1 cellular context compared by ENCODE assay signal in genomic region chr2:218395826-218396687, GRCh38.
TF ChIP-seq lines count a peak whose summit lies in the region.

No MANE protein-coding gene starts in this region.

TF ChIP-seq in K562, 482 proteins besides CTCF, POLR2A, EP300 and RAD21 (continued from another document and continues in another):
- TF ChIP-seq ZBTB11 (CRISPR knock-in tag; IDR thresholded peaks at IDR 0.05) (peak in 2 of 3 experiments; percentile 52 to 59; a peak in 3 of 6 replicates), SMARCA5 (IDR thresholded peaks at IDR 0.05) (peak; percentile 58; the same call in 1 of the 2 replicates), ZNF239 (CRISPR knock-in tag; IDR thresholded peaks at IDR 0.05) (no peak), STAT5A (IDR thresholded peaks at IDR 0.05; ENCODE audit: borderline replicate concordance, low read length) (no peak), NR4A1 (CRISPR knock-in tag; IDR thresholded peaks at IDR 0.05) (peak; percentile 22; the same call in 1 of the 2 replicates), NR4A1 (tag; IDR thresholded peaks at IDR 0.05) (no peak), TFAP4 (CRISPR knock-in tag; IDR thresholded peaks at IDR 0.05; ENCODE audit: borderline replicate concordance) (peak; percentile 79), HNRNPK (IDR thresholded peaks at IDR 0.05; ENCODE audit: low read depth, low read length, poor library complexity, severe bottlenecking) (no peak), RFX5 (IDR thresholded peaks at IDR 0.05; ENCODE audit: low read depth, low read length) (no peak), NCOA2 (IDR thresholded peaks at IDR 0.05; ENCODE audit: partially characterized antibody in 2 of 2) (peak in 1 of 2 experiments; percentile 99), CHD4 (IDR thresholded peaks at IDR 0.05; ENCODE audit: insufficient read depth, insufficient replicate concordance, low read depth, low read length, poor library complexity, severe bottlenecking) (no peak), ZBTB1 (CRISPR knock-in tag; IDR thresholded peaks at IDR 0.05; ENCODE audit: borderline replicate concordance, low read depth) (0 out of 2 replicates have a peak, but pooled peaks have one; percentile 41), RBM17 (IDR thresholded peaks at IDR 0.05; ENCODE audit: borderline replicate concordance, low read depth, low read length) (no peak), MIER1 (IDR thresholded peaks at IDR 0.05; ENCODE audit: low read depth) (peak; percentile 100), CC2D1A (IDR thresholded peaks at IDR 0.05) (0 out of 2 replicates have a peak, but pooled peaks have one; percentile 60), XRCC5 (IDR thresholded peaks at IDR 0.05; ENCODE audit: low read depth, low read length) (peak; percentile 82), SMAD4 (CRISPR knock-in tag; conservative IDR thresholded peaks at IDR 0.05) (peak; percentile 93), GMEB1 (CRISPR knock-in tag; IDR thresholded peaks at IDR 0.05) (peak; percentile 36; the same call in 1 of the 2 replicates), HINFP (tag; conservative IDR thresholded peaks at IDR 0.05; ENCODE audit: low read depth) (no peak), ARNT (IDR thresholded peaks at IDR 0.05) (no peak), POLR2G (IDR thresholded peaks at IDR 0.05; ENCODE audit: low read depth, low read length) (peak; percentile 78), ZBTB2 (IDR thresholded peaks at IDR 0.05) (0 out of 2 replicates have a peak, but pooled peaks have one; percentile 42), AFF1 (IDR thresholded peaks at IDR 0.05; ENCODE audit: low read depth in 1 of 2, partially characterized antibody in 2 of 2) (peak in 1 of 2 experiments; percentile 32), FOXP4 (CRISPR knock-in tag; IDR thresholded peaks at IDR 0.05; ENCODE audit: borderline replicate concordance) (0 out of 2 replicates have a peak, but pooled peaks have one; percentile 16), ATF3 (IDR thresholded peaks at IDR 0.05) (no peak), ATF3 (CRISPR knock-in tag; conservative IDR thresholded peaks at IDR 0.05) (peak; percentile 76; the same call in 1 of the 2 replicates), CBFA2T2 (conservative IDR thresholded peaks at IDR 0.05) (0 out of 2 replicates have a peak, but pooled peaks have one; percentile 9), SMAD2 (IDR thresholded peaks at IDR 0.05; ENCODE audit: low read depth, low read length) (no peak), E2F1 (CRISPR knock-in tag; IDR thresholded peaks at IDR 0.05) (peak; percentile 78; the same call in 1 of the 2 replicates), PHTF2 (CRISPR knock-in tag; IDR thresholded peaks at IDR 0.05) (no peak), HNRNPLL (IDR thresholded peaks at IDR 0.05; ENCODE audit: low read depth, low read length, poor library complexity, severe bottlenecking) (no peak), TOE1 (IDR thresholded peaks at IDR 0.05; ENCODE audit: borderline replicate concordance) (peak; percentile 94), TOE1 (CRISPR knock-in tag; IDR thresholded peaks at IDR 0.05; ENCODE audit: borderline replicate concordance, low read depth) (no peak), NONO (IDR thresholded peaks at IDR 0.05; ENCODE audit: low read depth in 2 of 2, low read length in 1 of 2) (peak in 1 of 2 experiments; percentile 14; a peak in 1 of 4 replicates), PHF8 (IDR thresholded peaks at IDR 0.05; ENCODE audit: borderline replicate concordance, low read length) (peak; percentile 49; the same call in 1 of the 2 replicates), CREM (IDR thresholded peaks at IDR 0.05; ENCODE audit: low read depth) (peak; percentile 79), ZNF740 (CRISPR knock-in tag; IDR thresholded peaks at IDR 0.05) (0 out of 2 replicates have a peak, but pooled peaks have one; percentile 47), ZNF740 (tag; IDR thresholded peaks at IDR 0.05) (peak in 1 of 2 experiments; percentile 15; a peak in 1 of 4 replicates), CBX3 (IDR thresholded peaks at IDR 0.05; ENCODE audit: borderline replicate concordance in 1 of 2, low read length in 2 of 2) (peak in 1 of 2 experiments; percentile 56; a peak in 2 of 3 replicates), NRF1 (conservative IDR thresholded peaks at IDR 0.05 in 1 of 2, IDR thresholded peaks at IDR 0.05 in 1 of 2) (peak; percentile 24 to 44; a peak in 3 of 4 replicates)
